In the genomic region with DNA sequence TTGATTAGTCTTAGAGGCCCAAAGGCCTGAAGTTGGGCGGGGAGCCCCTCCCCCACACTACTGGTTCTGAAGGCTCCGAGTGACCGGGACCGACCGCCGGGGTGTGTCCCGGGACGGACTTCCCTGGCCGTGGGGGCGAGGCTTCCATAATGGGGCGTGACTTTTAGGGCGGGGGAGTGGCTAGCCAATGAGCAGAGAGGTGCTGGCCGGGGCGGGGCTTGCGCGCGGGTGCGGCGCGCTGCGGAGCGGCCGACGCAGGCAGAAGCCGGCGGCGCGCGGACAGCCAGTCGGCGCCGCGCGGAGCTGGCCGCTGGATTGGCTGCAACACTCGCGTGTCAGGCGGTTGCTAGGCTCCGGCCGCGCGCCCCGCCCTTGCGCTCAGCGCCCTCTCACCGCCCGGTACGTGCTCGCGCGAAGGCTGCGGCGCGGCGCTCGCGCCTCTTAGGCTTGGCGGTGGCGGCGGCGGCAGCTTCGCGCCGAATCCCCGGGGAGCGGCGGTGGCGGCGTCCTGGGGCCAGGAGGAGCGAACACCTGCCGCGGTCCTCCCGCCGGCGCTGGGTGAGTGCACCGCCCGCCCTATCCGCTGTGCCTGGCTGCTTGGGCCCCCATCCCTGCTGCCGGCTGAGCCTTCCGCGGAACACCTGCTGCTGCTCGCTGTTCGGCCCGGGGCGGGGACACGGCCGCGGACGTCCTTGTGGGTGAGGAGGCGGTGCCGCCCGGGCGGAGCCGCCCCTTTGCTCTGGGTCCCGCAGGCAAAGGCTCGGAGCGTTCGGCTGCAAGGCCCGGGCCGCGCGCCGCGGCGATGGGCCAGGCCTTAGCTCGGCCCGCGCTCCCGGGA, we compare ENCODE assay signal across 8 cellular contexts. TPM values are rescaled to one million over a fixed set of nuclear protein-coding genes. Genes with fewer than 3 reads are reported as not detected.
DNase-seq lines count a peak whose midpoint lies in the region; ATAC-seq and TF ChIP-seq lines count a peak whose summit lies in the region.

Gene DAG1, plus strand, starts transcription at position 392 of the 838 bp plus-strand sequence. CDS start 40,268 bp downstream, outside the sequence.

- POLR2A ChIA-PET in SK-N-SH (lab: Yijun Ruan, JAX) = interaction anchor here (0.5 to 1.4 kb wide), 8 partner anchors 11 to 470 kb away, joined by 3 to 5 read pairs (median 3); partner anchors contain the start of genes RBM6, RHOA, TCTA and USP4

- H3K4me3 ChIP-seq in GM08714 (ENCODE audit: low read length) (peak within 1 kb of the TSS; percentile 93), SK-N-SH (ENCODE audit: low read depth in 2 of 2, low read length in 1 of 2) (peak within 1 kb of the TSS; percentile 74 to 75)

- WGBS in SK-N-SH (ENCODE audit: low lambda C conversion rate) = 0% methylated on average over 1 of the region's 109 CpGs

- peak within 1 kb of the TSS; percentile 97 for H3K27ac ChIP-seq in SK-N-SH (ENCODE audit: low read depth in 2 of 2, low read length in 1 of 2)

- TF ChIP-seq CTCF in SK-N-SH (IDR thresholded peaks at IDR 0.05) = no peak

- peaks cover 43% of the 10 kb centered on the region for H3K79me2 ChIP-seq in SK-N-SH (ENCODE audit: insufficient read depth)

- no peaks in the 10 kb centered on the region for H3K27me3 ChIP-seq in SK-N-SH (ENCODE audit: insufficient read depth)

- H3F3A ChIP-seq in SK-N-SH (replicated peaks; ENCODE audit: insufficient read depth) = peaks cover 29% of the 10 kb centered on the region

- H3K36me3 ChIP-seq in SK-N-SH (replicated peaks in 1 of 2; ENCODE audit: control insufficient read depth in 1 of 2, insufficient read depth in 2 of 2, low read length in 1 of 2) = no peaks in the 10 kb centered on the region

- H4K20me1 ChIP-seq in SK-N-SH (ENCODE audit: insufficient read depth) = peaks cover 6% of the 10 kb centered on the region; the same call in 1 of the 2 replicates

- no peaks in the 10 kb centered on the region for H3K9me3 ChIP-seq in SK-N-SH

- H3K4me2 ChIP-seq in SK-N-SH = peak within 1 kb of the TSS; percentile 87

- ATAC-seq in HG02588 (IDR thresholded peaks at IDR 0.05; ENCODE audit: unreplicated experiment) = peak; percentile 83

- no peaks in the 10 kb centered on the region for H3K9me2 ChIP-seq in SK-N-SH

- peak within 1 kb of the TSS; percentile 86 for H2AFZ ChIP-seq in SK-N-SH (ENCODE audit: low read depth)

- no peak for TF ChIP-seq RAD21 in SK-N-SH (IDR thresholded peaks at IDR 0.05; ENCODE audit: low read length)

- TF ChIP-seq EP300 in SK-N-SH (IDR thresholded peaks at IDR 0.05; ENCODE audit: borderline replicate concordance in 1 of 2, low read depth in 1 of 2, low read length in 1 of 2) = no peak; a peak in 1 of 4 replicates

- H3K4me1 ChIP-seq in SK-N-SH (ENCODE audit: control insufficient read depth in 1 of 2, insufficient read depth in 2 of 2, low read depth in 1 of 2, low read length in 1 of 2) = peaks cover 5 to 20% of the 10 kb centered on the region in 2 experiments; a peak in 2 of 4 replicates

- DNase-seq in NCI-H1092 (lab: John Stamatoyannopoulos, UW) (peak; percentile 90), SK-N-SH (peak; percentile 97), germinal center (ENCODE audit: low spot score) (peak; percentile 97), nucleus accumbens (lab: John Stamatoyannopoulos, UW) (peak; percentile 52 to 97 (median 94)), superior temporal gyrus (ENCODE audit: extremely low spot score) (peak; percentile 94)
- DNase-seq in activated naive CD4-positive, alpha-beta T cell treated with anti-CD3 and anti-CD28 coated beads, Interleukin-2, amount 50 U/mL, for 16 hours = peak; percentile 97

- peak within 1 kb of the TSS; percentile 82 for H3K9ac ChIP-seq in SK-N-SH

- CTCF ChIA-PET in SK-N-SH (lab: Yijun Ruan, JAX) = interaction anchor here (0.5 to 3.4 kb wide), 7 partner anchors 11 to 482 kb away, joined by 3 to 19 read pairs (median 4); partner anchors contain the start of gene USP4

TF ChIP-seq in SK-N-SH, 30 proteins besides CTCF, POLR2A, EP300 and RAD21 (continues in another document):
- TF ChIP-seq, protein P1, sequence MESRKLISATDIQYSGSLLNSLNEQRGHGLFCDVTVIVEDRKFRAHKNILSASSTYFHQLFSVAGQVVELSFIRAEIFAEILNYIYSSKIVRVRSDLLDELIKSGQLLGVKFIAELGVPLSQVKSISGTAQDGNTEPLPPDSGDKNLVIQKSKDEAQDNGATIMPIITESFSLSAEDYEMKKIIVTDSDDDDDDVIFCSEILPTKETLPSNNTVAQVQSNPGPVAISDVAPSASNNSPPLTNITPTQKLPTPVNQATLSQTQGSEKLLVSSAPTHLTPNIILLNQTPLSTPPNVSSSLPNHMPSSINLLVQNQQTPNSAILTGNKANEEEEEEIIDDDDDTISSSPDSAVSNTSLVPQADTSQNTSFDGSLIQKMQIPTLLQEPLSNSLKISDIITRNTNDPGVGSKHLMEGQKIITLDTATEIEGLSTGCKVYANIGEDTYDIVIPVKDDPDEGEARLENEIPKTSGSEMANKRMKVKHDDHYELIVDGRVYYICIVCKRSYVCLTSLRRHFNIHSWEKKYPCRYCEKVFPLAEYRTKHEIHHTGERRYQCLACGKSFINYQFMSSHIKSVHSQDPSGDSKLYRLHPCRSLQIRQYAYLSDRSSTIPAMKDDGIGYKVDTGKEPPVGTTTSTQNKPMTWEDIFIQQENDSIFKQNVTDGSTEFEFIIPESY (IDR thresholded peaks at IDR 0.05; ENCODE audit: borderline replicate concordance, low read depth) = no peak
- TF ChIP-seq RCOR1 (IDR thresholded peaks at IDR 0.05; ENCODE audit: low read length) (no peak), POLR2AphosphoS5 (IDR thresholded peaks at IDR 0.05; ENCODE audit: low read depth, low read length) (peak; percentile 64), JUND (IDR thresholded peaks at IDR 0.05) (no peak), USF2 (IDR thresholded peaks at IDR 0.05; ENCODE audit: borderline replicate concordance, low read depth, low read length) (no peak), YY1 (IDR thresholded peaks at IDR 0.05; ENCODE audit: low read depth) (no peak), MXI1 (IDR thresholded peaks at IDR 0.05; ENCODE audit: low read depth, low read length) (peak; percentile 27), PBX3 (IDR thresholded peaks at IDR 0.05) (no peak; the same call in 1 of the 2 replicates), REST (IDR thresholded peaks at IDR 0.05; ENCODE audit: low read depth, low read length) (no peak), TEAD4 (IDR thresholded peaks at IDR 0.05; ENCODE audit: borderline replicate concordance, insufficient read depth) (no peak), SIN3A (IDR thresholded peaks at IDR 0.05; ENCODE audit: borderline replicate concordance, low read depth, low read length) (no peak), FOXJ3 (CRISPR knock-in tag; IDR thresholded peaks at IDR 0.05) (no peak)
- TF ChIP-seq, protein P2, sequence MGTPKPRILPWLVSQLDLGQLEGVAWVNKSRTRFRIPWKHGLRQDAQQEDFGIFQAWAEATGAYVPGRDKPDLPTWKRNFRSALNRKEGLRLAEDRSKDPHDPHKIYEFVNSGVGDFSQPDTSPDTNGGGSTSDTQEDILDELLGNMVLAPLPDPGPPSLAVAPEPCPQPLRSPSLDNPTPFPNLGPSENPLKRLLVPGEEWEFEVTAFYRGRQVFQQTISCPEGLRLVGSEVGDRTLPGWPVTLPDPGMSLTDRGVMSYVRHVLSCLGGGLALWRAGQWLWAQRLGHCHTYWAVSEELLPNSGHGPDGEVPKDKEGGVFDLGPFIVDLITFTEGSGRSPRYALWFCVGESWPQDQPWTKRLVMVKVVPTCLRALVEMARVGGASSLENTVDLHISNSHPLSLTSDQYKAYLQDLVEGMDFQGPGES (IDR thresholded peaks at IDR 0.05; ENCODE audit: low read depth, low read length) = no peak

RNA-seq across cellular contexts. Expression of gene DAG1, which starts in this region (rescaled TPM):
- polyA plus RNA-seq in SK-N-SH (2012; rRNA removed) = 50.2 and 54.4 TPM in 2 replicates
- 32.6 and 48.4 TPM in 2 replicates for polyA plus RNA-seq in SK-N-SH (2012; cell fraction: cytosol; rRNA removed)
- polyA plus RNA-seq in SK-N-SH (2012; cell fraction: nucleus; rRNA removed) = 33.9 and 54.3 TPM in 2 replicates

Comparison
In these comparisons a context has a peak if more than half of its experiments do, and no peak if none do; other contexts are left out.
1. Peak in every context shown above with its lines: DNase-seq, ATAC-seq, H3K4me3 ChIP-seq and H3K27ac ChIP-seq.